22 cellular contexts compared by ENCODE assay signal in the genomic region with DNA sequence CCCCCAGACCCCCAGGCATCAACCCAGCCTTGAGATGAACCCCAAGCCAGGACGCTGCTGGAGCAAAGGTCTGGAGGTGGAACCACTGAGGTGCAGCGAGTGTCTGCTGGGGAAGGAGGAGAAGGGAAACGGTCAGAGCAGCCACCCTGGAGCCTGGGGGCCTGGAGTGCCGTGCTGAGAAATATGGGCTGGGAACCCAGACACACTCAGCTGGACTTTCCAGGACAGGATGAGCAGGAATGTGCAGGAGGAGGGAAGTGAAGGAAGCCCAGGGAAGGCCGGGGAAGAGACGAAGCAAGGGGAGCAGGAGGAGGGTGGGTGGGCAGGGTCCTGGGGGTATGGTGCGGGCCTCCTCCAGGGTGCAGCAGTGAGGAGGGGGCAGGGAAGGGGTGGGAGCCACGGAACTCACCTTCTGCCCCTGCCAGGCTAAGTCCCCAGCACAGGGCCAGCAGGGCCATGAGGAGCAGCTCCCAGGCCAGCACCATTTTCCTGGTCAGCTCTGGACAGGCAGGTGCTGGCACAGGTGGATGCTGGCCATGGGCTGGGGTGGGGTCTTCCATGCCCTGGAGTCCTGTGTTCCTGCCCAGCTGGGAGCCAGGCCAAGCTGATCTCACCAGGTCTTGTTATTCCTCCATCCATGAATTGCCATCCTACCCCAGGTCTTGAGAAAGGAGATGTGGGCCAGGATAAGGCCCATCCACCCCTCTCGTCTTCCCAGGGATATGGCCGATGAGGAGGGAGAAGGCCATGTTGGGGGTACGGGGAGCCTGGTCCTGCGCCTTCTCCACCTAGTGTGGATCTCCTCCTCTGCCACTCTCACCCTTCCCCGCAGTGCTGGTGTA. TPM values are rescaled to one million over a fixed set of nuclear protein-coding genes. Genes with fewer than 3 reads are reported as not detected.
"Had no signal": no experiment of that assay in that cellular context is flagged by ENCODE, and none has a peak within 500 bp of the region (broad histone marks: within the 10 kb centered on the region; RNA-seq: fewer than 3 reads in every experiment).

No MANE protein-coding gene starts in this region.

- H3K4me1 ChIP-seq: SJCRH30 had no signal

- H3K9me3 ChIP-seq: SJCRH30, SK-N-SH had no signal

- H3K36me3 ChIP-seq: SJCRH30 had no signal

- H3K4me3 ChIP-seq: K562, SJCRH30 had no signal

- H3K27ac ChIP-seq: SJCRH30, VCaP had no signal

- DNase-seq: activated CD4-positive, alpha-beta T cell treated with anti-CD3 and anti-CD28 coated beads, Interleukin-2, amount 10 ng/mL, durations not matched to agents 7 days and 5 days; activated CD4-positive, CD25-positive, alpha-beta regulatory T cell; activated CD8-positive, alpha-beta memory T cell treated with anti-CD3 and anti-CD28 coated beads for 24 hours; amygdala; Karpas-422; NCI-H146; NCI-H187 treated with DMSO at 0.1 percent for 48 hours; NCI-H2081 treated with DMSO at 0.1 percent for 48 hours; NCI-H2171 treated with DMSO at 0.1 percent for 48 hours; NCI-H226; NCI-H526; NCI-H774; OCI-M1; Right ventricle myocardium superior; RPMI8226; SJCRH30; SK-N-SH; T-helper 1 cell had no signal

- H3K4me2 ChIP-seq: SK-N-SH had no signal

- H3K9ac ChIP-seq: SK-N-SH had no signal

- ATAC-seq: K562, Panc1 had no signal

RNA-seq across cellular contexts. Expression of gene CSF2RB, which starts 40.0 kb away (rescaled TPM):
- total RNA-seq: NCI-H460, SJCRH30 had no signal
